8 cellular contexts compared by ENCODE assay signal in genomic region chrX:135520553-135521404, GRCh38. TPM values are rescaled to one million over a fixed set of nuclear protein-coding genes. Genes with fewer than 3 reads are reported as not detected.
A peak's percentile ranks its signal among the peaks of the same experiment; 100 is the strongest.
DNase-seq lines count a peak whose midpoint lies in the region; ATAC-seq lines count a peak whose summit lies in the region.

A gene with protein sequence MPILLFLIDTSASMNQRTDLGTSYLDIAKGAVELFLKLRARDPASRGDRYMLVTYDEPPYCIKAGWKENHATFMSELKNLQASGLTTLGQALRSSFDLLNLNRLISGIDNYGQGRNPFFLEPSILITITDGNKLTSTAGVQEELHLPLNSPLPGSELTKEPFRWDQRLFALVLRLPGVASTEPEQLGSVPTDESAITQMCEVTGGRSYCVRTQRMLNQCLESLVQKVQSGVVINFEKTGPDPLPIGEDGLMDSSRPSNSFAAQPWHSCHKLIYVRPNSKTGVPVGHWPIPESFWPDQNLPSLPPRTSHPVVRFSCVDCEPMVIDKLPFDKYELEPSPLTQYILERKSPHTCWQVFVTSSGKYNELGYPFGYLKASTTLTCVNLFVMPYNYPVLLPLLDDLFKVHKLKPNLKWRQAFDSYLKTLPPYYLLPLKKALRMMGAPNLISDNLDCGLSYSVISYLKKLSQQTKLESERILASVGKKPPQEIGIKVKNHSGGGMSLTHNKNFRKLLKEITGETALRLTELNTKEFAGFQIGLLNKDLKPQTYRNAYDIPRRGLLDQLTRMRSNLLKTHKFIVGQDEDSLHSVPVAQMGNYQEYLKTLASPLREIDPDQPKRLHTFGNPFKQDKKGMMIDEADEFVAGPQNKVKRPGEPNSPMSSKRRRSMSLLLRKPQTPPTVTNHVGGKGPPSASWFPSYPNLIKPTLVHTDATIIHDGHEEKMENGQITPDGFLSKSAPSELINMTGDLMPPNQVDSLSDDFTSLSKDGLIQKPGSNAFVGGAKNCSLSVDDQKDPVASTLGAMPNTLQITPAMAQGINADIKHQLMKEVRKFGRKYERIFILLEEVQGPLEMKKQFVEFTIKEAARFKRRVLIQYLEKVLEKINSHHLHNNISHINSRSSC (plus strand): TSS chrX:135520660. CDS start chrX:135520993, 333 bp downstream.

- no peaks in the 10 kb centered on the region for H3K4me1 ChIP-seq in ectodermal cell (ENCODE audit: control insufficient read depth, insufficient read depth, low read length)

- no peaks in the 10 kb centered on the region for H3K27me3 ChIP-seq in ectodermal cell (ENCODE audit: control insufficient read depth, insufficient read depth, low read length, poor library complexity, severe bottlenecking)

- H3K4me3 ChIP-seq in ectodermal cell (ENCODE audit: insufficient read depth, low read depth, low read length), result peak within 1 kb of the TSS; percentile 64

- H3K27ac ChIP-seq in ectodermal cell (ENCODE audit: insufficient read depth, low read depth, low read length, poor library complexity, severe bottlenecking), result peak within 1 kb of the TSS; percentile 69

- DNase-seq in AML-193 (lab: John Stamatoyannopoulos, UW) (peak; percentile 83 to 86), NCI-H774 (lab: John Stamatoyannopoulos, UW) (peak; percentile 93), lung microvascular endothelial cell (ENCODE audit: low read depth in 2 of 2) (peak; percentile 69 to 87)
- peak; percentile 67 for DNase-seq in activated CD8-positive, alpha-beta memory T cell treated with anti-CD3 and anti-CD28 coated beads for 1 hour (ENCODE audit: extremely low read depth in 1 of 2, low read depth in 1 of 2)
- DNase-seq in stimulated activated CD4-positive, alpha-beta T cell treated with anti-CD3 and anti-CD28 coated beads, TNF-alpha, amount 100 ng/mL, for 48 hours (ENCODE audit: low read depth in 3 of 3), result peak; percentile 52 to 78 (median 59)

- ATAC-seq in GM19035 (IDR thresholded peaks at IDR 0.05; ENCODE audit: unreplicated experiment) (peak; percentile 85), HG03342 (IDR thresholded peaks at IDR 0.05; ENCODE audit: unreplicated experiment) (peak; percentile 84)

- H3K36me3 ChIP-seq in ectodermal cell (ENCODE audit: control insufficient read depth, insufficient read depth, low read length), result no peaks in the 10 kb centered on the region

- WGBS in ectodermal cell, 2 experiments, result 0 to 1% methylated on average over 45 to 48 of the region's 50 CpGs

- H3K9me3 ChIP-seq in ectodermal cell (ENCODE audit: control insufficient read depth, low read length), result no peaks in the 10 kb centered on the region

RNA-seq across cellular contexts. Expression of the gene that starts here (rescaled TPM):
- 13.3 TPM for polyA plus RNA-seq in ectodermal cell (2013, experiment 1 of 4)
- polyA plus RNA-seq in ectodermal cell (2013, experiment 2 of 4), result 13.5 TPM
- polyA plus RNA-seq in ectodermal cell (2013, experiment 3 of 4), result 9.1 TPM
- 10.3 TPM for polyA plus RNA-seq in ectodermal cell (2013, experiment 4 of 4)
- 0.44 and 0.60 TPM in 2 replicates for total RNA-seq in lung microvascular endothelial cell

Comparison
In these comparisons a context has a peak if more than half of its experiments do, and no peak if none do; other contexts are left out.
1. Peak in every context shown above with its lines: DNase-seq, ATAC-seq, H3K4me3 ChIP-seq and H3K27ac ChIP-seq.
2. Peak in DNase-seq in lung microvascular endothelial cell; RNA of the gene not detected or under 1 TPM.